ENCODE assay signal across 8 cellular contexts in genomic region chr19:55437410-55437809, GRCh38. TPM values are rescaled to one million over a fixed set of nuclear protein-coding genes. Genes with fewer than 3 reads are reported as not detected.
A peak's percentile ranks its signal among the peaks of the same experiment; 100 is the strongest.
DNase-seq lines count a peak whose midpoint lies in the region; ATAC-seq and TF ChIP-seq lines count a peak whose summit lies in the region.

No MANE protein-coding gene starts in this region.

- H3K27ac ChIP-seq in MM.1S (ENCODE audit: low read length) = no peak overlapping the region
- no peak overlapping the region for H3K27ac ChIP-seq in CD8-positive, alpha-beta T cell (ENCODE audit: low read depth, low read length)

- peaks cover 1% of the 10 kb centered on the region for H3K36me3 Mint-ChIP-seq in activated naive CD4-positive, alpha-beta T cell treated with anti-CD3 and anti-CD28 coated beads, Interleukin-2, amount 10 ng/mL, durations not matched to agents 7 days and 5 days
- H3K36me3 Mint-ChIP-seq in CD8-positive, alpha-beta T cell = no peaks in the 10 kb centered on the region

- intact Hi-C loops in left colon (cut with DNase I, micrococcal nuclease) = no loop called here
- intact Hi-C loops in CD8-positive, alpha-beta T cell (cut with DNase I, micrococcal nuclease) = no loop called here

- H3K4me3 ChIP-seq in MM.1S (ENCODE audit: low read length) = no peak overlapping the region
- H3K4me3 ChIP-seq in CD8-positive, alpha-beta T cell (ENCODE audit: low read depth, low read length) = no peak overlapping the region

- H3K36me3 ChIP-seq in MM.1S (replicated peaks; ENCODE audit: insufficient read depth, low read length) = no peaks in the 10 kb centered on the region
- H3K36me3 ChIP-seq in CD8-positive, alpha-beta T cell (ENCODE audit: insufficient read depth, low read length) = no peaks in the 10 kb centered on the region

- POLR2A ChIA-PET in CD8-positive, alpha-beta T cell (lab: Charles Lee) = no interaction called here

- H3K79me2 ChIP-seq in MM.1S (ENCODE audit: low read length) = no peaks in the 10 kb centered on the region

- peak; percentile 91 for ATAC-seq in left colon
- ATAC-seq in CD8-positive, alpha-beta T cell = no peak
- no peak for ATAC-seq in GM18868 (IDR thresholded peaks at IDR 0.05; ENCODE audit: unreplicated experiment)

- no peak overlapping the region for H2AFZ ChIP-seq in MM.1S (ENCODE audit: low read length)

- CTCF ChIA-PET in activated naive CD4-positive, alpha-beta T cell treated with anti-CD3 and anti-CD28 coated beads, Interleukin-2, amount 10 ng/mL, durations not matched to agents 7 days and 5 days (lab: Charles Lee) = interaction anchor here (1.0 to 1.3 kb wide), 3 partner anchors 16 to 277 kb away, joined by 3 to 8 read pairs (median 3); no protein-coding TSS in a partner anchor
- CTCF ChIA-PET in CD8-positive, alpha-beta T cell (lab: Charles Lee) = interaction anchor here (1.9 kb wide), 1 partner anchor 31 kb away, joined by 5 read pairs; no protein-coding TSS in a partner anchor

- no peaks in the 10 kb centered on the region for H3K4me1 ChIP-seq in MM.1S (ENCODE audit: low read length)
- peaks cover 15% of the 10 kb centered on the region for H3K4me1 ChIP-seq in CD8-positive, alpha-beta T cell (ENCODE audit: insufficient read depth, low read length)

- DNase-seq in EL = peak; percentile 59
- peak; percentile 48 for DNase-seq in MM.1S
- DNase-seq in activated naive CD4-positive, alpha-beta T cell treated with anti-CD3 and anti-CD28 coated beads, Interleukin-2, amount 10 ng/mL, durations not matched to agents 7 days and 5 days = peak; percentile 62
- DNase-seq in left colon = peak in 1 of 2 donors; percentile 63
- no peak for DNase-seq in CD8-positive, alpha-beta T cell
- no peak for DNase-seq in NCI-H1105 (lab: John Stamatoyannopoulos, UW)
- DNase-seq in activated CD4-positive, alpha-beta T cell treated with anti-CD3 and anti-CD28 coated beads, Interleukin-2, amount 50 U/mL, for 4 hours = no peak

- TF ChIP-seq CTCF in MM.1S (IDR thresholded peaks at IDR 0.05; ENCODE audit: low read length) = no peak
- TF ChIP-seq CTCF in CD8-positive, alpha-beta T cell (IDR thresholded peaks at IDR 0.05) = no peak

- no peak overlapping the region for H3K27ac Mint-ChIP-seq in activated naive CD4-positive, alpha-beta T cell treated with anti-CD3 and anti-CD28 coated beads, Interleukin-2, amount 10 ng/mL, durations not matched to agents 7 days and 5 days
- no peak overlapping the region for H3K27ac Mint-ChIP-seq in CD8-positive, alpha-beta T cell

- H3K9me2 ChIP-seq in MM.1S (replicated peaks; ENCODE audit: insufficient read depth, low read length) = no peaks in the 10 kb centered on the region

- H3F3A ChIP-seq in MM.1S (ENCODE audit: insufficient read depth, low read length) = no peaks in the 10 kb centered on the region

- no peaks in the 10 kb centered on the region for H4K20me1 ChIP-seq in MM.1S (ENCODE audit: insufficient read depth, low read length)

- no peak overlapping the region for H3K9ac ChIP-seq in MM.1S (ENCODE audit: low read length)

- peaks cover 13% of the 10 kb centered on the region for H3K4me1 Mint-ChIP-seq in activated naive CD4-positive, alpha-beta T cell treated with anti-CD3 and anti-CD28 coated beads, Interleukin-2, amount 10 ng/mL, durations not matched to agents 7 days and 5 days
- peaks cover 17% of the 10 kb centered on the region for H3K4me1 Mint-ChIP-seq in CD8-positive, alpha-beta T cell (ENCODE audit: low read depth)

- H3K27me3 Mint-ChIP-seq in activated naive CD4-positive, alpha-beta T cell treated with anti-CD3 and anti-CD28 coated beads, Interleukin-2, amount 10 ng/mL, durations not matched to agents 7 days and 5 days = peaks cover 66% of the 10 kb centered on the region
- peaks cover 44% of the 10 kb centered on the region for H3K27me3 Mint-ChIP-seq in CD8-positive, alpha-beta T cell (ENCODE audit: low read depth)

- no peak overlapping the region for H3K4me2 ChIP-seq in MM.1S (ENCODE audit: low read depth, low read length)

- no peaks in the 10 kb centered on the region for H3K9me3 Mint-ChIP-seq in activated naive CD4-positive, alpha-beta T cell treated with anti-CD3 and anti-CD28 coated beads, Interleukin-2, amount 10 ng/mL, durations not matched to agents 7 days and 5 days
- no peaks in the 10 kb centered on the region for H3K9me3 Mint-ChIP-seq in CD8-positive, alpha-beta T cell

- H3K27me3 ChIP-seq in MM.1S (replicated peaks; ENCODE audit: insufficient read depth, low read length) = peaks cover 36% of the 10 kb centered on the region
- peaks cover 32% of the 10 kb centered on the region for H3K27me3 ChIP-seq in CD8-positive, alpha-beta T cell (ENCODE audit: insufficient read depth, low read length)

- H3K9me3 ChIP-seq in MM.1S (replicated peaks; ENCODE audit: insufficient read depth, low read length) = no peaks in the 10 kb centered on the region
- H3K9me3 ChIP-seq in CD8-positive, alpha-beta T cell (ENCODE audit: low read length) = no peaks in the 10 kb centered on the region

- no peak overlapping the region for H3K4me3 Mint-ChIP-seq in activated naive CD4-positive, alpha-beta T cell treated with anti-CD3 and anti-CD28 coated beads, Interleukin-2, amount 10 ng/mL, durations not matched to agents 7 days and 5 days
- no peak overlapping the region for H3K4me3 Mint-ChIP-seq in CD8-positive, alpha-beta T cell

RNA-seq across cellular contexts. Expression of gene SHISA7, which starts 5.7 kb away (rescaled TPM):
- not detected for total RNA-seq in left colon
- total RNA-seq in CD8-positive, alpha-beta T cell = not detected

RNA-seq across cellular contexts. Expression of gene ISOC2, which starts 24.0 kb away (rescaled TPM):
- total RNA-seq in left colon = 100 to 1,000 TPM in 1 of 2 donors, 10 to 100 TPM in 1; 63.5 to 115 TPM
- 1 to 10 TPM; 1.5 to 2.1 TPM for total RNA-seq in CD8-positive, alpha-beta T cell

RNA-seq across cellular contexts. Expression of gene C19orf85, which starts 27.1 kb away (rescaled TPM):
- not detected for total RNA-seq in left colon
- total RNA-seq in CD8-positive, alpha-beta T cell = not detected

RNA-seq across cellular contexts. Expression of gene UBE2S, which starts 29.8 kb away (rescaled TPM):
- total RNA-seq in left colon = 10 to 100 TPM; 20.9 to 33.7 TPM
- total RNA-seq in CD8-positive, alpha-beta T cell = 10 to 100 TPM; 99.4 TPM

RNA-seq across cellular contexts. Expression of gene ZNF628, which starts 39.0 kb away (rescaled TPM):
- total RNA-seq in left colon = 10 to 100 TPM in 1 of 2 donors, 1 to 10 TPM in 1; 8.0 to 10.3 TPM
- total RNA-seq in CD8-positive, alpha-beta T cell = 10 to 100 TPM; 27.0 to 27.8 TPM

Comparison
In these comparisons a context has a peak if more than half of its experiments do, and no peak if none do; other contexts are left out.
1. DNase-seq: peak in EL (single experiment), MM.1S (single experiment) and activated naive CD4-positive, alpha-beta T cell treated with anti-CD3 and anti-CD28 coated beads, Interleukin-2, amount 10 ng/mL, durations not matched to agents 7 days and 5 days (single experiment); none in CD8-positive, alpha-beta T cell (0 of 7), NCI-H1105 (single experiment) and activated CD4-positive, alpha-beta T cell treated with anti-CD3 and anti-CD28 coated beads, Interleukin-2, amount 50 U/mL, for 4 hours (0 of 2).
2. RNA of gene ISOC2, which starts 24.0 kb away (total RNA-seq): 63.5 to 115 TPM in left colon; 1.5 to 2.1 TPM in CD8-positive, alpha-beta T cell; every median in the first group is over 10 times any median in the second.